ENCODE assay signal across 8 cellular contexts in the genomic region with DNA sequence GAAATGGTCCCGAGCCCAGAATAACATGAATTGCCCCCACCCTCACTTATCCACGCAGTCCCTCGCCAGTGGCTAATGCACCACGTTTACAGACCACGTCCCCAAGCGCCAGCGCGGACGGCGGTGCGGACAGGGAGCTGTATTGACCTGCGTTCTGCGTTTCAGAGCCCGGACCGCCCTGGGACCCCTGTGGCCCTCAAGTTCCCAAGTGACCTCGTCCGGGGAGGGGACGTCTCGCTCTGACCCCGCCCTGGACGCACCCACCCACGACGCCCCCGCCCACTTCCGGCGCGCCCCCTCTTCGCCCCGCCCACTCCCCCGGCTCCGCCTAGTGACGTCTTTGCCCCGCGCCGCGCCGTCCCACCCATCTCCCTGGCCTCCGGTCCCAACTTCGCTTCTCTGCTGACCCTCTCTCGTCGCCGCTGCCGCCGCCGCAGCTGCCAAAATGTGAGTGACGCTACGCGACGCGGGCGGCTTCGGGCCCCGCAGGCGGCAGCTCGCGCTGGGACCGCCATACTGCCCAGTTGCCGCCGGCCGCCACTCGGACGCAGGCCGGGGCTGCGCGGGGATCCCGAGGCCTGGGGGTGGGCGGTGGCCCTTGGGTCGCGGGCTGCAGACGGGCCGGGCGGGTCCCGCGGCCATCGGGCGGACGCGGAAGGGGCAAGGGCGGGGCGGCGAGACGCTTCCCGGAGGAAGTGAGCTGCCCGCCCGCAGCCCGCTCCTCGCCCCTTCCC. TPM values are rescaled to one million over a fixed set of nuclear protein-coding genes. Genes with fewer than 3 reads are reported as not detected.
A peak's percentile ranks its signal among the peaks of the same experiment; 100 is the strongest.
DNase-seq lines count a peak whose midpoint lies in the region; ATAC-seq, FAIRE-seq and TF ChIP-seq lines count a peak whose summit lies in the region.

A gene with protein sequence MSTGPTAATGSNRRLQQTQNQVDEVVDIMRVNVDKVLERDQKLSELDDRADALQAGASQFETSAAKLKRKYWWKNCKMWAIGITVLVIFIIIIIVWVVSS (plus strand): TSS at position 358 of the 734 bp plus-strand sequence. CDS start 88 bp downstream, at position 446.

- intact Hi-C loops in kidney (cut with DNase I), result no loop called here

- TF ChIP-seq CTCF in kidney (IDR thresholded peaks at IDR 0.05; ENCODE audit: borderline replicate concordance, extremely low read depth, insufficient read depth), result no peak

- H3K27ac Mint-ChIP-seq in central memory CD8-positive, alpha-beta T cell (ENCODE audit: low read depth), result peak within 1 kb of the TSS; percentile 98

- no peak for FAIRE-seq in kidney (lab: Jason Lieb, UNC)

- peaks cover 17% of the 10 kb centered on the region for H3K4me1 Mint-ChIP-seq in central memory CD8-positive, alpha-beta T cell

- H3K4me3 ChIP-seq in kidney (ENCODE audit: low read length in 2 of 2), result peak within 1 kb of the TSS; percentile 79 to 98

- H3K9ac ChIP-seq in kidney (ENCODE audit: low read length in 2 of 2), result peak within 1 kb of the TSS; percentile 83 to 84

- H3K36me3 Mint-ChIP-seq in central memory CD8-positive, alpha-beta T cell (ENCODE audit: insufficient read depth), result peaks cover 12% of the 10 kb centered on the region

- H3K27me3 Mint-ChIP-seq in central memory CD8-positive, alpha-beta T cell, result peaks cover 5% of the 10 kb centered on the region

- ATAC-seq in HG02884 (IDR thresholded peaks at IDR 0.05; ENCODE audit: unreplicated experiment), result peak; percentile 60
- ATAC-seq in activated CD4-positive, CD25-positive, alpha-beta regulatory T cell treated with anti-CD3 and anti-CD28 coated beads, Interleukin-2, amount 50 U/mL, for 24 hours, result peak; percentile 86 to 90
- peak; percentile 92 for ATAC-seq in central memory CD8-positive, alpha-beta T cell (replicated peaks; ENCODE audit: extremely low read depth, poor library complexity, severe bottlenecking)

- H3K9me3 ChIP-seq in kidney (ENCODE audit: control insufficient read depth in 1 of 2, low read length in 2 of 2), result no peaks in the 10 kb centered on the region

- peak within 1 kb of the TSS; percentile 90 for H3K4me3 Mint-ChIP-seq in central memory CD8-positive, alpha-beta T cell

- peaks cover 4 to 8% of the 10 kb centered on the region in 2 donors for H3K4me1 ChIP-seq in kidney (ENCODE audit: control insufficient read depth in 1 of 2, insufficient read depth in 1 of 2, low read depth in 1 of 2, low read length in 2 of 2)

- peak within 1 kb of the TSS; percentile 83 to 91 for H3K27ac ChIP-seq in kidney (ENCODE audit: low read depth in 2 of 2, low read length in 2 of 2)

- peak; percentile 64 for DNase-seq in NCI-H1436 (lab: John Stamatoyannopoulos, UW)
- DNase-seq in NCI-H1436 treated with DMSO at 0.1 percent for 48 hours (lab: John Stamatoyannopoulos, UW), result no peak
- peak; percentile 85 for DNase-seq in NCI-H2227 treated with DMSO at 0.1 percent for 48 hours (lab: John Stamatoyannopoulos, UW)
- peak; percentile 66 to 73 for DNase-seq in central memory CD8-positive, alpha-beta T cell (ENCODE audit: low spot score in 2 of 2)
- peak; percentile 96 for DNase-seq in kidney
- peak; percentile 87 for DNase-seq in stimulated activated CD4-positive, alpha-beta T cell treated with anti-CD3 and anti-CD28 coated beads, Interleukin-15, amount 100 ng/mL, for 24 hours

- peaks cover 0 to 3% of the 10 kb centered on the region in 2 donors for H3K36me3 ChIP-seq in kidney (ENCODE audit: control insufficient read depth in 1 of 2, insufficient read depth in 2 of 2, low read length in 2 of 2)

- H3K9me3 Mint-ChIP-seq in central memory CD8-positive, alpha-beta T cell, result no peaks in the 10 kb centered on the region

RNA-seq across cellular contexts. Expression of the gene that starts here (rescaled TPM):
- total RNA-seq in kidney, result 93.8 TPM
- polyA plus RNA-seq in kidney (ENCODE audit: insufficient read depth, low read depth, low replicate concordance), result 69.7 TPM
